In the genomic region with DNA sequence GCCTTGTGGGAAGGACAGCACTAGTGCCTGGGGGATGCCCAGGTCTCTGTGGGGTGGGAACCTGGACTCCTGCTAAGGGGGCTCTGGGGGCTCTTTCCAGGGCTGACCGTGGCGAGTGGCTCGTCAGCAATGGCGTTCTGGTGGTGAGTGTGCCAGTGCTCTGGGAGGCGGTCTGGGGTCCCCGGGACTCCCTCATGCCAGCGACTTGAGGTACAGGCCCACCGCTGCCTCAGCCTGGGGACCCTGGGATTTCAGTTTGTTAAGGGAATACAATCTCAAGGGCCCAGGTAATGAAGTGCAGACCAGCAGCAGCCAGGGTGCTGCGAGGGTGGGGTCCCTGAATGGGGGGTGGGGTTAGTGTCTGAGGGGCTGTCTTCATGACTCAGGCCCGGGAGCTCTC, we compare ENCODE assay signal across 11 cellular contexts. TPM values are rescaled to one million over a fixed set of nuclear protein-coding genes. Genes with fewer than 3 reads are reported as not detected.
"Had no signal": no experiment of that assay in that cellular context is flagged by ENCODE, and none has a peak within 500 bp of the region (broad histone marks: within the 10 kb centered on the region; RNA-seq: fewer than 3 reads in every experiment).

No MANE protein-coding gene starts in this region.

- ATAC-seq: HCT116, HepG2 had no signal

- FAIRE-seq: HepG2 had no signal

- H3K4me3 Mint-ChIP-seq: HFFc6, IgD-negative memory B cell had no signal

- DNase-seq: GM23248, GOT3, H7, HFFc6, KBM-7 had no signal

- H3K9me3 ChIP-seq: HAP-1 had no signal

- H3K36me3 Mint-ChIP-seq: IgD-negative memory B cell had no signal

- H3K4me3 ChIP-seq: GM23248, HAP-1 had no signal

- H3K9ac ChIP-seq: GM23248 had no signal

- H3K4me1 Mint-ChIP-seq: IgD-negative memory B cell had no signal

- H3K36me3 ChIP-seq: HAP-1 had no signal

- H3K9me3 Mint-ChIP-seq: HFFc6, IgD-negative memory B cell had no signal

- H3K27me3 Mint-ChIP-seq: IgD-negative memory B cell had no signal

- H2AFZ ChIP-seq: GM23248 had no signal

- H3K4me1 ChIP-seq: HAP-1 had no signal

- H3K27ac ChIP-seq: GM23248, HL-60 had no signal

- H3K27ac Mint-ChIP-seq: HFFc6, IgD-negative memory B cell had no signal

RNA-seq across cellular contexts. Expression of gene SPTBN5, which starts 52.7 kb away (rescaled TPM):
- total RNA-seq: H4 had no signal
